ENCODE assay signal across 18 cellular contexts in the genomic region with DNA sequence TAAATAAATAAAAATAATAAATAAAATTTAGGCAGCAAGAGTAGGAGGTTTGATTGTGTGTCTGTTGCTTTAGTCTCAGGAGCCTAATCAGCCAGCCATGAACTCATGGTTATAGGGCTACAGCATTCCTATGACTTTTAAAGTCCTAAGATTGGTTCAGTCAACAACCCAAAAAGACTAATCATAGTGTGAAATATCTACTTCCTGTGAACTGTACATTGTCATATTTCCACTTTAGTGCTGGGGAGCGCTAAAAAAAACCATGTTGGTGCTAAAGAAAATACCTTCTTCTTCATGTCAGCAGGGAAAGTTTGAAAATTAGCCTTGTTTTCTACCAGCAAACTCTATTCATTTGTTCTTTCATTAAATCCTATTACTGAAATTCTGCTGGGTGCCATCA.
DNase-seq lines count a peak whose midpoint lies in the region; ATAC-seq and TF ChIP-seq lines count a peak whose summit lies in the region.
"Had no signal": no experiment of that assay in that cellular context is flagged by ENCODE, and none has a peak within 500 bp of the region (broad histone marks: within the 10 kb centered on the region; RNA-seq: fewer than 3 reads in every experiment).

No MANE protein-coding gene starts in this region.

- no peaks in the 10 kb centered on the region for H3K4me1 ChIP-seq in upper lobe of left lung

- no peaks in the 10 kb centered on the region for H3K27me3 ChIP-seq in upper lobe of left lung

- H3K4me3 ChIP-seq in upper lobe of left lung = no peak overlapping the region

- no peak overlapping the region for H3K27ac ChIP-seq in upper lobe of left lung

- peaks cover 48% of the 10 kb centered on the region for H3K4me1 Mint-ChIP-seq in activated naive CD4-positive, alpha-beta T cell treated with anti-CD3 and anti-CD28 coated beads, Interleukin-2, amount 10 ng/mL, durations not matched to agents 7 days and 5 days
- H3K4me1 Mint-ChIP-seq in activated CD4-positive, alpha-beta memory T cell treated with anti-CD3 and anti-CD28 coated beads for 36 hours (ENCODE audit: low read depth) = peaks cover 78% of the 10 kb centered on the region
- H3K4me1 Mint-ChIP-seq in activated naive CD8-positive, alpha-beta T cell treated with anti-CD3 and anti-CD28 coated beads, Interleukin-2, amount 50 U/mL, for 24 hours = peaks cover 93% of the 10 kb centered on the region
- H3K4me1 Mint-ChIP-seq in stimulated activated naive CD8-positive, alpha-beta T cell treated with anti-CD3 and anti-CD28 coated beads, Interleukin-15, amount 100 ng/mL, for 72 hours = peaks cover 86% of the 10 kb centered on the region
- H3K4me1 Mint-ChIP-seq: B cell had no signal

- H3K27me3 Mint-ChIP-seq in activated naive CD4-positive, alpha-beta T cell treated with anti-CD3 and anti-CD28 coated beads, Interleukin-2, amount 10 ng/mL, durations not matched to agents 7 days and 5 days = no peaks in the 10 kb centered on the region
- H3K27me3 Mint-ChIP-seq in activated CD4-positive, alpha-beta memory T cell treated with anti-CD3 and anti-CD28 coated beads for 36 hours = peaks cover 5% of the 10 kb centered on the region
- H3K27me3 Mint-ChIP-seq in activated naive CD8-positive, alpha-beta T cell treated with anti-CD3 and anti-CD28 coated beads, Interleukin-2, amount 50 U/mL, for 24 hours = no peaks in the 10 kb centered on the region
- no peaks in the 10 kb centered on the region for H3K27me3 Mint-ChIP-seq in stimulated activated naive CD8-positive, alpha-beta T cell treated with anti-CD3 and anti-CD28 coated beads, Interleukin-15, amount 100 ng/mL, for 72 hours
- H3K27me3 Mint-ChIP-seq: CD4-positive, alpha-beta T cell had no signal

- no peaks in the 10 kb centered on the region for H3K36me3 ChIP-seq in upper lobe of left lung

- POLR2A ChIA-PET in activated CD4-positive, alpha-beta memory T cell treated with anti-CD3 and anti-CD28 coated beads for 36 hours (lab: Charles Lee) = interaction anchor here (1.0 to 1.9 kb wide), 4 partner anchors 12 to 307 kb away, joined by 3 to 12 read pairs (median 5); no protein-coding TSS in a partner anchor

- TF ChIP-seq CTCF in upper lobe of left lung (IDR thresholded peaks at IDR 0.05) = no peak

- TF ChIP-seq EP300 in upper lobe of left lung (IDR thresholded peaks at IDR 0.05) = no peak

- ATAC-seq in activated naive CD4-positive, alpha-beta T cell treated with anti-CD3 and anti-CD28 coated beads, Interleukin-2, amount 50 U/mL, for 72 hours = no peak
- no peak for ATAC-seq in activated naive CD8-positive, alpha-beta T cell treated with anti-CD3 and anti-CD28 coated beads, Interleukin-2, amount 50 U/mL, for 24 hours
- no peak for ATAC-seq in stimulated activated naive CD8-positive, alpha-beta T cell treated with anti-CD3 and anti-CD28 coated beads, Interleukin-15, amount 100 ng/mL, for 72 hours
- no peak for ATAC-seq in upper lobe of left lung (ENCODE audit: low FRiP score in 2 of 2)

- H3K9me3 ChIP-seq in upper lobe of left lung = no peaks in the 10 kb centered on the region

- DNase-seq in activated naive CD4-positive, alpha-beta T cell treated with anti-CD3 and anti-CD28 coated beads, Interleukin-2, amount 10 ng/mL, durations not matched to agents 7 days and 5 days = no peak
- no peak for DNase-seq in activated naive CD4-positive, alpha-beta T cell treated with anti-CD3 and anti-CD28 coated beads, Interleukin-2, amount 50 U/mL, for 72 hours (ENCODE audit: low spot score in 2 of 2)
- DNase-seq in activated CD4-positive, alpha-beta memory T cell treated with anti-CD3 and anti-CD28 coated beads for 36 hours = no peak
- DNase-seq in activated naive CD8-positive, alpha-beta T cell treated with anti-CD3 and anti-CD28 coated beads, Interleukin-2, amount 50 U/mL, for 24 hours = no peak
- DNase-seq in stimulated activated naive CD8-positive, alpha-beta T cell treated with anti-CD3 and anti-CD28 coated beads, Interleukin-15, amount 100 ng/mL, for 72 hours = no peak
- DNase-seq in COLO829 (ENCODE audit: low spot score) (no peak), upper lobe of left lung (no peak)
- DNase-seq: CD4-positive, alpha-beta T cell; EL; H7; KG1; NCI-H1105; NCI-H187; NCI-H69; NK-92 treated with Interleukin-12 subunit alpha and Interleukin-12 subunit beta, amount 100 ng/mL, for 24 hours; OCI-M1; RPMI8226 had no signal

- TF ChIP-seq POLR2A in upper lobe of left lung (IDR thresholded peaks at IDR 0.05) = no peak

- H3K4me3 Mint-ChIP-seq in activated naive CD4-positive, alpha-beta T cell treated with anti-CD3 and anti-CD28 coated beads, Interleukin-2, amount 10 ng/mL, durations not matched to agents 7 days and 5 days = no peak overlapping the region
- H3K4me3 Mint-ChIP-seq in activated CD4-positive, alpha-beta memory T cell treated with anti-CD3 and anti-CD28 coated beads for 36 hours = no peak overlapping the region
- H3K4me3 Mint-ChIP-seq in activated naive CD8-positive, alpha-beta T cell treated with anti-CD3 and anti-CD28 coated beads, Interleukin-2, amount 50 U/mL, for 24 hours = no peak overlapping the region
- peak overlapping the region in 1 of 2 donors; percentile 66 for H3K4me3 Mint-ChIP-seq in stimulated activated naive CD8-positive, alpha-beta T cell treated with anti-CD3 and anti-CD28 coated beads, Interleukin-15, amount 100 ng/mL, for 72 hours
- H3K4me3 Mint-ChIP-seq: B cell; CD4-positive, alpha-beta T cell had no signal

- CTCF ChIA-PET in activated naive CD4-positive, alpha-beta T cell treated with anti-CD3 and anti-CD28 coated beads, Interleukin-2, amount 10 ng/mL, durations not matched to agents 7 days and 5 days (lab: Charles Lee) = no interaction called here
- CTCF ChIA-PET in activated CD4-positive, alpha-beta memory T cell treated with anti-CD3 and anti-CD28 coated beads for 36 hours (lab: Charles Lee) = interaction anchor here (1.3 to 2.5 kb wide), 2 partner anchors 11 to 12 kb away, joined by 4 to 6 read pairs; no protein-coding TSS in a partner anchor

- peaks cover 9% of the 10 kb centered on the region for H3K36me3 Mint-ChIP-seq in activated naive CD4-positive, alpha-beta T cell treated with anti-CD3 and anti-CD28 coated beads, Interleukin-2, amount 10 ng/mL, durations not matched to agents 7 days and 5 days
- peaks cover 43 to 79% of the 10 kb centered on the region in 2 donors for H3K36me3 Mint-ChIP-seq in activated naive CD4-positive, alpha-beta T cell treated with anti-CD3 and anti-CD28 coated beads, Interleukin-2, amount 50 U/mL, for 72 hours
- peaks cover 25% of the 10 kb centered on the region for H3K36me3 Mint-ChIP-seq in activated CD4-positive, alpha-beta memory T cell treated with anti-CD3 and anti-CD28 coated beads for 36 hours
- H3K36me3 Mint-ChIP-seq in activated naive CD8-positive, alpha-beta T cell treated with anti-CD3 and anti-CD28 coated beads, Interleukin-2, amount 50 U/mL, for 24 hours (ENCODE audit: low read depth) = peaks cover 64% of the 10 kb centered on the region

- peaks cover 15% of the 10 kb centered on the region for H3K9me3 Mint-ChIP-seq in activated naive CD4-positive, alpha-beta T cell treated with anti-CD3 and anti-CD28 coated beads, Interleukin-2, amount 10 ng/mL, durations not matched to agents 7 days and 5 days
- H3K9me3 Mint-ChIP-seq in activated naive CD4-positive, alpha-beta T cell treated with anti-CD3 and anti-CD28 coated beads, Interleukin-2, amount 50 U/mL, for 72 hours = peaks cover 32 to 36% of the 10 kb centered on the region in 2 donors
- H3K9me3 Mint-ChIP-seq in activated CD4-positive, alpha-beta memory T cell treated with anti-CD3 and anti-CD28 coated beads for 36 hours = peaks cover 7% of the 10 kb centered on the region
- H3K9me3 Mint-ChIP-seq in activated naive CD8-positive, alpha-beta T cell treated with anti-CD3 and anti-CD28 coated beads, Interleukin-2, amount 50 U/mL, for 24 hours = peaks cover 32% of the 10 kb centered on the region
- peaks cover 36 to 52% of the 10 kb centered on the region in 2 donors for H3K9me3 Mint-ChIP-seq in stimulated activated naive CD8-positive, alpha-beta T cell treated with anti-CD3 and anti-CD28 coated beads, Interleukin-15, amount 100 ng/mL, for 72 hours
- H3K9me3 Mint-ChIP-seq: CD4-positive, alpha-beta T cell had no signal

- intact Hi-C loops in activated CD4-positive, alpha-beta memory T cell treated with anti-CD3 and anti-CD28 coated beads for 36 hours (cut with micrococcal nuclease) = loop anchor here (5.0 to 10.0 kb wide), 6 partner anchors 148 to 1103 kb away; partner anchors contain the start of gene RNF144A

- peak overlapping the region; percentile 5 for H3K27ac Mint-ChIP-seq in activated naive CD4-positive, alpha-beta T cell treated with anti-CD3 and anti-CD28 coated beads, Interleukin-2, amount 10 ng/mL, durations not matched to agents 7 days and 5 days
- H3K27ac Mint-ChIP-seq in activated naive CD4-positive, alpha-beta T cell treated with anti-CD3 and anti-CD28 coated beads, Interleukin-2, amount 50 U/mL, for 72 hours = peak overlapping the region in 1 of 2 donors; percentile 89
- H3K27ac Mint-ChIP-seq in activated CD4-positive, alpha-beta memory T cell treated with anti-CD3 and anti-CD28 coated beads for 36 hours = peak overlapping the region; percentile 91
- peak overlapping the region; percentile 82 for H3K27ac Mint-ChIP-seq in activated naive CD8-positive, alpha-beta T cell treated with anti-CD3 and anti-CD28 coated beads, Interleukin-2, amount 50 U/mL, for 24 hours
- peak overlapping the region; percentile 89 to 98 for H3K27ac Mint-ChIP-seq in stimulated activated naive CD8-positive, alpha-beta T cell treated with anti-CD3 and anti-CD28 coated beads, Interleukin-15, amount 100 ng/mL, for 72 hours
- H3K27ac Mint-ChIP-seq: B cell; CD4-positive, alpha-beta T cell had no signal

- WGBS in upper lobe of left lung, 2 donors = 79 to 89% methylated on average over 1 of the region's 1 CpG
